ENCODE assay signal across 8 cellular contexts in genomic region chr17:60720763-60721531, GRCh38. TPM values are rescaled to one million over a fixed set of nuclear protein-coding genes. Genes with fewer than 3 reads are reported as not detected.
A peak's percentile ranks its signal among the peaks of the same experiment; 100 is the strongest.
DNase-seq lines count a peak whose midpoint lies in the region; ATAC-seq, FAIRE-seq and TF ChIP-seq lines count a peak whose summit lies in the region.

No MANE protein-coding gene starts in this region.

- DNase-seq in GM12864 (ENCODE audit: low read depth): peak; percentile 41
- DNase-seq in NCI-H1105 treated with DMSO at 0.1 percent for 48 hours (lab: John Stamatoyannopoulos, UW): peak; percentile 52
- DNase-seq in SKM-1 (lab: John Stamatoyannopoulos, UW; ENCODE audit: unreplicated experiment): peak; percentile 44
- DNase-seq in choroid plexus epithelial cell (ENCODE audit: low read depth): peak; percentile 86
- no peak for DNase-seq in left lung
- DNase-seq in stimulated activated naive CD8-positive, alpha-beta T cell treated with anti-CD3 and anti-CD28 coated beads, Interleukin-15, Interleukin-2, amounts not matched to agents 100 U/mL and 50 U/mL, for 24 hours: peak; percentile 41
- DNase-seq in GF-D8 (lab: John Stamatoyannopoulos, UW): no peak

- no peaks in the 10 kb centered on the region for H3K9me3 ChIP-seq in left lung

- peak; percentile 100 for FAIRE-seq in A204.1 (lab: Jason Lieb, UNC)

- TF ChIP-seq CTCF in GM12864 (IDR thresholded peaks at IDR 0.05; ENCODE audit: low read depth, low read length, missing control alignments) (peak; percentile 78), choroid plexus epithelial cell (conservative IDR thresholded peaks at IDR 0.05; ENCODE audit: low read depth, low read length) (peak; percentile 81), left lung (IDR thresholded peaks at IDR 0.05) (peak; percentile 67 to 80)

- no peaks in the 10 kb centered on the region for H3K36me3 ChIP-seq in left lung

- intact Hi-C loops in left lung (cut with DNase I): loop anchor here in 1 of 2 donors (10.0 kb wide), 1 partner anchor 664 kb away; no protein-coding TSS in a partner anchor

- no peaks in the 10 kb centered on the region for H3K4me1 ChIP-seq in left lung

- no peak overlapping the region for H3K27ac ChIP-seq in left lung

- ATAC-seq in left lung: peak; percentile 86
- ATAC-seq in stimulated activated naive CD8-positive, alpha-beta T cell treated with anti-CD3 and anti-CD28 coated beads, Interleukin-15, Interleukin-2, amounts not matched to agents 100 U/mL and 50 U/mL, for 24 hours: no peak

- H3K27me3 ChIP-seq in left lung: no peaks in the 10 kb centered on the region

- H3K4me3 ChIP-seq in GM12864 (ENCODE audit: low read depth, low read length): no peak overlapping the region
- H3K4me3 ChIP-seq in choroid plexus epithelial cell (ENCODE audit: low read depth, low read length): no peak overlapping the region
- no peak overlapping the region for H3K4me3 ChIP-seq in left lung

RNA-seq across cellular contexts. Expression of gene BCAS3, which starts 43.3 kb away (rescaled TPM):
- total RNA-seq in left lung: 10 to 100 TPM; 21.2 to 29.6 TPM

Comparison
In these comparisons a context has a peak if more than half of its experiments do, and no peak if none do; other contexts are left out.
1. DNase-seq: peak in GM12864 (single experiment), NCI-H1105 treated with DMSO at 0.1 percent for 48 hours (single experiment), SKM-1 (single experiment), choroid plexus epithelial cell (single experiment) and stimulated activated naive CD8-positive, alpha-beta T cell treated with anti-CD3 and anti-CD28 coated beads, Interleukin-15, Interleukin-2, amounts not matched to agents 100 U/mL and 50 U/mL, for 24 hours (single experiment); none in left lung (0 of 2) and GF-D8 (single experiment).
2. Peak in every context shown above with its lines, with median percentiles within 50 percentile points of each other: CTCF ChIP-seq.